8 cellular contexts compared by ENCODE assay signal in genomic region chr5:132228241-132229035, GRCh38. TPM values are rescaled to one million over a fixed set of nuclear protein-coding genes. Genes with fewer than 3 reads are reported as not detected.
DNase-seq lines count a peak whose midpoint lies in the region; ATAC-seq and TF ChIP-seq lines count a peak whose summit lies in the region.

No MANE protein-coding gene starts in this region.

- no peaks in the 10 kb centered on the region for H3K9me3 ChIP-seq in SK-N-MC (ENCODE audit: low read depth, low read length)
- no peaks in the 10 kb centered on the region for H3K9me3 ChIP-seq in prostate gland

- WGBS in prostate gland = 75% methylated on average over 27 of the region's 27 CpGs

- H3K27ac ChIP-seq in SK-N-MC (no peak overlapping the region), prostate gland (peak overlapping the region; percentile 84 to 88)

- H3K36me3 ChIP-seq in GM06990 (ENCODE audit: control insufficient read depth, insufficient read depth, low read length) (no peaks in the 10 kb centered on the region), SK-N-MC (ENCODE audit: insufficient read depth, low read length) (no peaks in the 10 kb centered on the region), prostate gland (no peaks in the 10 kb centered on the region)

- no peak for TF ChIP-seq POLR2A in prostate gland (IDR thresholded peaks at IDR 0.05)

- no peak overlapping the region for H3K9ac ChIP-seq in SK-N-MC (ENCODE audit: insufficient read length)

- intact Hi-C loops in prostate gland (cut with DNase I) = loop anchor here (5.0 kb wide), 2 partner anchors 36 to 64 kb away; partner anchors contain the start of gene SLC22A4

- H3K4me1 ChIP-seq in prostate gland (replicated peaks) = peaks cover 7% of the 10 kb centered on the region

- ATAC-seq in HG02798 (IDR thresholded peaks at IDR 0.05; ENCODE audit: poor library complexity, unreplicated experiment) = no peak
- no peak for ATAC-seq in GM21717 (IDR thresholded peaks at IDR 0.05; ENCODE audit: unreplicated experiment)

- peaks cover 2% of the 10 kb centered on the region for H3K27me3 ChIP-seq in GM06990 (replicated peaks; ENCODE audit: control insufficient read depth, insufficient read depth, low read length)
- no peaks in the 10 kb centered on the region for H3K27me3 ChIP-seq in prostate gland (replicated peaks; ENCODE audit: insufficient read depth)

- H3K4me3 ChIP-seq in GM06990 (replicated peaks; ENCODE audit: low read depth, low read length) = peak overlapping the region; percentile 57
- H3K4me3 ChIP-seq in SK-N-MC = peak overlapping the region; percentile 74
- peak overlapping the region; percentile 74 for H3K4me3 ChIP-seq in fibroblast of villous mesenchyme (ENCODE audit: low read depth, low read length)
- H3K4me3 ChIP-seq in prostate gland = peak overlapping the region; percentile 70 to 81

- no peak for DNase-seq in GM06990 (ENCODE audit: extremely low read depth, insufficient read length)
- DNase-seq in SK-N-MC (ENCODE audit: low read depth, low spot score) = no peak
- no peak for DNase-seq in fibroblast of villous mesenchyme (ENCODE audit: low read depth)
- DNase-seq in prostate gland (ENCODE audit: low spot score) = no peak
- no peak for DNase-seq in SIG-M5 (lab: John Stamatoyannopoulos, UW)
- no peak for DNase-seq in occipital lobe (lab: John Stamatoyannopoulos, UW)

- no peak for TF ChIP-seq CTCF in GM06990 (IDR thresholded peaks at IDR 0.05; ENCODE audit: insufficient read depth, low read length, poor library complexity, severe bottlenecking)
- no peak for TF ChIP-seq CTCF in fibroblast of villous mesenchyme (IDR thresholded peaks at IDR 0.05; ENCODE audit: insufficient read depth, low read depth, low read length)
- TF ChIP-seq CTCF in prostate gland (IDR thresholded peaks at IDR 0.05) = no peak

RNA-seq across cellular contexts. Expression of gene P4HA2, which starts 0.8 kb away (rescaled TPM):
- total RNA-seq in fibroblast of villous mesenchyme = 161 and 191 TPM in 2 replicates
- 10 to 100 TPM; 16.8 to 18.0 TPM for total RNA-seq in prostate gland
- 15.3 TPM for total RNA-seq in occipital lobe

RNA-seq across cellular contexts. Expression of gene PDLIM4, which starts 29.1 kb away (rescaled TPM):
- 42.8 and 97.2 TPM in 2 replicates for total RNA-seq in fibroblast of villous mesenchyme
- 10 to 100 TPM; 35.9 to 50.2 TPM for total RNA-seq in prostate gland
- total RNA-seq in occipital lobe = 3.1 TPM
